35 cellular contexts compared by ENCODE assay signal in the genomic region with DNA sequence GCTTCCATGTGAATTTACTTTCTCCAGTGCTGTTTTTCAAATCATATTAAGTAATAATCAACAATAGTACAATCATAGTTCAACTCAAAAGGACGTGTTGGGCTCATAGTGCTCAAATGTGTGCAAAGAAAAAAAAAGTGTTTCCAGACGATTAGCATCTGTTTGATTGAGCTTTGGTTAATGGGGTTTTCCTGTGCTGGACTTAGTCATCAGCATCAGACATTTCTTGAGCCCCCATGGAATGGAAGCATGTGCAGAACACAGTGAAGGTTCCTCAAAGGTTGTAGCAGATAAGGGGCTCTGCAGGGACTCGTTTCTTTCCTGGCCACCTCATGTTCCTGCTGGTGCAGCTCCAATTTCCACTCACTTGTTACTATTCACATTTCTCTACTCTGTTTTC.
A peak's percentile ranks its signal among the peaks of the same experiment; 100 is the strongest.
DNase-seq lines count a peak whose midpoint lies in the region; ATAC-seq, FAIRE-seq and TF ChIP-seq lines count a peak whose summit lies in the region.
"Had no signal": no experiment of that assay in that cellular context is flagged by ENCODE, and none has a peak within 500 bp of the region (broad histone marks: within the 10 kb centered on the region; RNA-seq: fewer than 3 reads in every experiment).

No MANE protein-coding gene starts in this region.

- no peaks in the 10 kb centered on the region for H4K20me1 ChIP-seq in astrocyte (ENCODE audit: insufficient read depth, low read length)
- H4K20me1 ChIP-seq: BLaER1; BLaER1 treated with 17β-estradiol and CSF1 and Interleukin-3, amounts not matched to agents 10 nM and 100 nM had no signal

- ATAC-seq in lower lobe of right lung: no peak
- ATAC-seq in HG02981 (IDR thresholded peaks at IDR 0.05; ENCODE audit: unreplicated experiment): no peak
- ATAC-seq: A549; CD8-positive, alpha-beta T cell had no signal

- intact Hi-C loops in lower lobe of right lung (cut with DNase I): no loop called here

- no peak overlapping the region for H3K27ac ChIP-seq in astrocyte (ENCODE audit: low read depth, low read length)
- H3K27ac ChIP-seq in lower lobe of right lung: no peak overlapping the region
- H3K27ac ChIP-seq: 22Rv1; A549; BLaER1; BLaER1 treated with 17β-estradiol and CSF1 and Interleukin-3, amounts not matched to agents 10 nM and 100 nM; C4-2B had no signal

- H3K36me3 ChIP-seq in astrocyte (ENCODE audit: insufficient read depth, low read length): no peaks in the 10 kb centered on the region
- H3K36me3 ChIP-seq in lower lobe of right lung: no peaks in the 10 kb centered on the region
- H3K36me3 ChIP-seq: BLaER1; BLaER1 treated with 17β-estradiol and CSF1 and Interleukin-3, amounts not matched to agents 10 nM and 100 nM had no signal

- peak; percentile 28 for DNase-seq in Jurkat, Clone E6-1 (ENCODE audit: low read depth, low spot score)
- DNase-seq in RPMI7951 (ENCODE audit: low read depth): peak; percentile 23
- peak; percentile 54 for DNase-seq in astrocyte (ENCODE audit: low read depth)
- DNase-seq in foreskin melanocyte: no peak
- no peak for DNase-seq in lower lobe of right lung
- DNase-seq: 8988T; ACHN; AML-193; BE2C; C1 segment of cervical spinal cord; Caco-2; Calu3; CD4-positive, alpha-beta memory T cell; CD4-positive, alpha-beta T cell; CD4-positive, CD25-positive, alpha-beta regulatory T cell; CD8-positive, alpha-beta memory T cell; CD8-positive, alpha-beta T cell; COR-L47; DMS 273 treated with DMSO at 0.1 percent for 48 hours; DMS153; DMS53; DMS79; DMS79 treated with DMSO at 0.1 percent for 48 hours; DND-41; EL had no signal

- no peak overlapping the region for H2AFZ ChIP-seq in astrocyte (ENCODE audit: low read depth, low read length)

- H3K27ac Mint-ChIP-seq in astrocyte (ENCODE audit: unreplicated experiment): no peak overlapping the region
- H3K27ac Mint-ChIP-seq: B cell; CD14-positive monocyte; CD4-positive, alpha-beta memory T cell; CD4-positive, alpha-beta T cell; CD4-positive, CD25-positive, alpha-beta regulatory T cell; CD8-positive, alpha-beta memory T cell; CD8-positive, alpha-beta T cell had no signal

- no peak for TF ChIP-seq CTCF in astrocyte (IDR thresholded peaks at IDR 0.05; ENCODE audit: insufficient read depth, low read depth, low read length)
- no peak for TF ChIP-seq CTCF in lower lobe of right lung (IDR thresholded peaks at IDR 0.05)

- FAIRE-seq in astrocyte (lab: Jason Lieb, UNC): no peak
- FAIRE-seq: A204.1, A549, D721Med had no signal

- H3K9me3 Mint-ChIP-seq in astrocyte (ENCODE audit: unreplicated experiment): peaks cover 6% of the 10 kb centered on the region
- H3K9me3 Mint-ChIP-seq: CD4-positive, alpha-beta T cell; CD8-positive, alpha-beta T cell had no signal

- no peaks in the 10 kb centered on the region for H3K27me3 Mint-ChIP-seq in astrocyte (ENCODE audit: low read depth, unreplicated experiment)
- H3K27me3 Mint-ChIP-seq: B cell; CD4-positive, alpha-beta T cell; CD4-positive, CD25-positive, alpha-beta regulatory T cell had no signal

- H3K36me3 Mint-ChIP-seq in astrocyte (ENCODE audit: low read depth, unreplicated experiment): no peaks in the 10 kb centered on the region
- H3K36me3 Mint-ChIP-seq: CD14-positive monocyte; CD4-positive, alpha-beta memory T cell; CD4-positive, CD25-positive, alpha-beta regulatory T cell; CD8-positive, alpha-beta memory T cell; CD8-positive, alpha-beta T cell had no signal

- H3K79me2 ChIP-seq in astrocyte (ENCODE audit: insufficient read depth, low read length): no peaks in the 10 kb centered on the region

- no peak overlapping the region for H3K4me3 Mint-ChIP-seq in astrocyte (ENCODE audit: unreplicated experiment)
- H3K4me3 Mint-ChIP-seq: B cell; CD14-positive monocyte; CD4-positive, alpha-beta memory T cell; CD4-positive, alpha-beta T cell; CD4-positive, CD25-positive, alpha-beta regulatory T cell; CD8-positive, alpha-beta memory T cell; CD8-positive, alpha-beta T cell had no signal

- no peaks in the 10 kb centered on the region for H3K27me3 ChIP-seq in astrocyte (ENCODE audit: insufficient read depth, low read length)
- no peaks in the 10 kb centered on the region for H3K27me3 ChIP-seq in lower lobe of right lung (ENCODE audit: low read depth)
- H3K27me3 ChIP-seq: BE2C; BLaER1; BLaER1 treated with 17β-estradiol and CSF1 and Interleukin-3, amounts not matched to agents 10 nM and 100 nM had no signal

- H3K4me2 ChIP-seq in astrocyte (ENCODE audit: low read length): no peak overlapping the region
- H3K4me2 ChIP-seq: A549; BLaER1; BLaER1 treated with 17β-estradiol and CSF1 and Interleukin-3, amounts not matched to agents 10 nM and 100 nM had no signal

- peaks cover 4% of the 10 kb centered on the region for H3K9me3 ChIP-seq in astrocyte (ENCODE audit: insufficient read depth, low read depth, low read length)
- H3K9me3 ChIP-seq in lower lobe of right lung: no peaks in the 10 kb centered on the region
- H3K9me3 ChIP-seq: A549, BE2C, BLaER1 had no signal

- no peak overlapping the region for H3K4me3 ChIP-seq in Jurkat, Clone E6-1 (ENCODE audit: low read length)
- no peak overlapping the region for H3K4me3 ChIP-seq in astrocyte (ENCODE audit: insufficient read depth, low read depth, low read length)
- no peak overlapping the region for H3K4me3 ChIP-seq in lower lobe of right lung
- H3K4me3 ChIP-seq: A549; BLaER1; BLaER1 treated with 17β-estradiol and CSF1 and Interleukin-3, amounts not matched to agents 10 nM and 100 nM had no signal

- H3K9ac ChIP-seq in astrocyte (ENCODE audit: low read length): no peak overlapping the region
- H3K9ac ChIP-seq: BLaER1; BLaER1 treated with 17β-estradiol and CSF1 and Interleukin-3, amounts not matched to agents 10 nM and 100 nM had no signal

- H3K4me1 Mint-ChIP-seq in astrocyte (ENCODE audit: low read depth, unreplicated experiment): peaks cover 28% of the 10 kb centered on the region
- H3K4me1 Mint-ChIP-seq: B cell; CD14-positive monocyte; CD4-positive, alpha-beta memory T cell; CD4-positive, CD25-positive, alpha-beta regulatory T cell; CD8-positive, alpha-beta memory T cell had no signal

- H3K4me1 ChIP-seq in astrocyte (ENCODE audit: insufficient read depth, low read length) (peaks cover 11% of the 10 kb centered on the region), lower lobe of right lung (no peaks in the 10 kb centered on the region)
- H3K4me1 ChIP-seq: A549, Caco-2 had no signal

Comparison
In these comparisons a context has a peak if more than half of its experiments do, and no peak if none do; other contexts are left out.
1. DNase-seq: peak in Jurkat, Clone E6-1 (single experiment), RPMI7951 (single experiment) and astrocyte (single experiment); none in foreskin melanocyte (single experiment) and lower lobe of right lung (single experiment).